ENCODE assay signal across 11 cellular contexts in genomic region chr2:175855794-175856453, GRCh38.
DNase-seq lines count a peak whose midpoint lies in the region; ATAC-seq and TF ChIP-seq lines count a peak whose summit lies in the region.
"Had no signal": no experiment of that assay in that cellular context is flagged by ENCODE, and none has a peak within 500 bp of the region (broad histone marks: within the 10 kb centered on the region; RNA-seq: fewer than 3 reads in every experiment).

No MANE protein-coding gene starts in this region.

- H3K4me1 ChIP-seq in RWPE2 (ENCODE audit: insufficient read depth, poor library complexity, severe bottlenecking) = peaks cover 8% of the 10 kb centered on the region
- peaks cover 29% of the 10 kb centered on the region for H3K4me1 ChIP-seq in psoas muscle

- DNase-seq in GM03348 (ENCODE audit: low spot score) (peak; percentile 65), RWPE2 (ENCODE audit: low spot score) (no peak), glomerular visceral epithelial cell (ENCODE audit: extremely low spot score) (peak; percentile 18), psoas muscle (peak; percentile 62 to 84), RKO (ENCODE audit: low spot score) (no peak)
- DNase-seq in stimulated activated CD4-positive, alpha-beta T cell treated with anti-CD3 and anti-CD28 coated beads, Interleukin-1b, Interleukin-23, amount 100 ng/mL, for 48 hours = no peak
- no peak for DNase-seq in activated CD4-positive, alpha-beta memory T cell treated with anti-CD3 and anti-CD28 coated beads for 36 hours
- no peak for DNase-seq in activated CD4-positive, alpha-beta T cell treated with anti-CD3 and anti-CD28 coated beads for 1 hour
- DNase-seq: activated CD8-positive, alpha-beta memory T cell treated with anti-CD3 and anti-CD28 coated beads for 24 hours; MM.1S had no signal

- CTCF ChIA-PET in activated CD4-positive, alpha-beta memory T cell treated with anti-CD3 and anti-CD28 coated beads for 36 hours (lab: Charles Lee) = no interaction called here

- H3K4me3 Mint-ChIP-seq in activated CD4-positive, alpha-beta memory T cell treated with anti-CD3 and anti-CD28 coated beads for 36 hours = no peak overlapping the region
- H3K4me3 Mint-ChIP-seq: central memory CD8-positive, alpha-beta T cell had no signal

- H3K27ac ChIP-seq in RWPE2 (ENCODE audit: poor library complexity, severe bottlenecking) = no peak overlapping the region
- H3K27ac ChIP-seq in psoas muscle = peak overlapping the region; percentile 88

- H3K9me3 Mint-ChIP-seq in activated CD4-positive, alpha-beta memory T cell treated with anti-CD3 and anti-CD28 coated beads for 36 hours = no peaks in the 10 kb centered on the region

- TF ChIP-seq CTCF in RWPE2 (IDR thresholded peaks at IDR 0.05; ENCODE audit: poor library complexity, severe bottlenecking) (no peak), psoas muscle (IDR thresholded peaks at IDR 0.05) (no peak)

- no peaks in the 10 kb centered on the region for H3K36me3 ChIP-seq in RWPE2 (ENCODE audit: low read depth)
- no peaks in the 10 kb centered on the region for H3K36me3 ChIP-seq in psoas muscle (ENCODE audit: insufficient read depth in 1 of 2, low read depth in 1 of 2)

- no peaks in the 10 kb centered on the region for H3K36me3 Mint-ChIP-seq in activated CD4-positive, alpha-beta memory T cell treated with anti-CD3 and anti-CD28 coated beads for 36 hours

- 20 to 23% (median 23%) methylated on average over 4 of the region's 4 CpGs for WGBS in psoas muscle, 3 donors

- no peaks in the 10 kb centered on the region for H3K4me1 Mint-ChIP-seq in activated CD4-positive, alpha-beta memory T cell treated with anti-CD3 and anti-CD28 coated beads for 36 hours (ENCODE audit: low read depth)
- H3K4me1 Mint-ChIP-seq: central memory CD8-positive, alpha-beta T cell had no signal

- intact Hi-C loops in psoas muscle (cut with DNase I) = loop anchor here (2.0 to 10.0 kb wide), 6 partner anchors 69 to 229 kb away; partner anchors contain the start of genes LNPK (in 2 of the 2) and EVX2 (in 1 of the 2)
- intact Hi-C loops in activated CD4-positive, alpha-beta memory T cell treated with anti-CD3 and anti-CD28 coated beads for 36 hours (cut with micrococcal nuclease) = no loop called here

- H3K27me3 ChIP-seq in RWPE2 (ENCODE audit: insufficient read depth, poor library complexity, severe bottlenecking) = no peaks in the 10 kb centered on the region
- no peaks in the 10 kb centered on the region for H3K27me3 ChIP-seq in psoas muscle (ENCODE audit: insufficient read depth in 3 of 3, low read length in 2 of 3)

- no peak overlapping the region for H3K27ac Mint-ChIP-seq in activated CD4-positive, alpha-beta memory T cell treated with anti-CD3 and anti-CD28 coated beads for 36 hours

- no peaks in the 10 kb centered on the region for H3K9me3 ChIP-seq in RWPE2 (ENCODE audit: severe bottlenecking)
- H3K9me3 ChIP-seq in psoas muscle = no peaks in the 10 kb centered on the region

- peak; percentile 98 for ATAC-seq in RWPE2 (ENCODE audit: low read depth)
- ATAC-seq in psoas muscle = peak; percentile 97 to 98 (median 98)

- H3K4me3 ChIP-seq in RWPE2 (ENCODE audit: severe bottlenecking) (no peak overlapping the region), psoas muscle (peak overlapping the region; percentile 21)

- no peaks in the 10 kb centered on the region for H3K27me3 Mint-ChIP-seq in activated CD4-positive, alpha-beta memory T cell treated with anti-CD3 and anti-CD28 coated beads for 36 hours

- POLR2A ChIA-PET in activated CD4-positive, alpha-beta memory T cell treated with anti-CD3 and anti-CD28 coated beads for 36 hours (lab: Charles Lee) = no interaction called here

Comparison
In these comparisons a context has a peak if more than half of its experiments do, and no peak if none do; other contexts are left out.
1. DNase-seq: peak in GM03348 (single experiment), glomerular visceral epithelial cell (single experiment) and psoas muscle (2 of 2); none in RWPE2 (single experiment), stimulated activated CD4-positive, alpha-beta T cell treated with anti-CD3 and anti-CD28 coated beads, Interleukin-1b, Interleukin-23, amount 100 ng/mL, for 48 hours (single experiment), activated CD4-positive, alpha-beta memory T cell treated with anti-CD3 and anti-CD28 coated beads for 36 hours (single experiment), activated CD4-positive, alpha-beta T cell treated with anti-CD3 and anti-CD28 coated beads for 1 hour (single experiment) and RKO (single experiment).